ENCODE assay signal across 2 cellular contexts in the genomic region with DNA sequence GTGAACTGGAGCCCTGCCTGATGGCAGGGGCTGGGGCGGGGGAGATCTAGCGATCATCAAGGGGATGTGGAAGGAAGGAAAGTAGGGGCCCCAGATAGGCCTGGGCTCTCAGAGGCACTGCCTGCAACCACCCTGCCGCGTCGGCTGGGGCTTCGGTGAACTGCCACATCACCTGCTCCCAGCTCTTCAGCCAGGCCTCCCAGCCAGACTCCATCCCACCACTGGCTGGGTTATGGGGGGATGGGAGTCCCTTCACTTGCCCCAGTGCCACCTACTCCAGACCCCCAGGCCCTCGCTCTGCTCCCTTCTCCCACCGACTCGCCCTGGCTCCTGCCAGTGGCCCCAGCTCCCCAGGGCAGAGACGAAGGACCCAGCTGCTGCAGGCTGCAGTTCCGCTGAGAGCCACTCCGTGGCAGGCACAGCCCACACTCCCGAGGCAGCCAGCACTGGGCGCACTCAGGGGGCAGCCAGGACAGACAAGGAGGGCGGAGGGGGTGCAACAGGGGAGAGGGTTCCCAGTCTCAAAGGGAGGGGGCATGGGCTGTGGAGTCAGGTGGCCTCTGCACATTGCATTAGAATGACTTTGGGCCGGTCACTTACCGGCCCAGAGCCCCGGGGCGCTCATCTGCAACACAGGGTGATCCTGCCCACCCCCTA.
TF ChIP-seq lines count a peak whose summit lies in the region.

No MANE protein-coding gene starts in this region.

TF ChIP-seq in WTC11, 78 proteins besides CTCF, POLR2A, EP300 and RAD21 (continued from another document):
- TF ChIP-seq, protein P1, sequence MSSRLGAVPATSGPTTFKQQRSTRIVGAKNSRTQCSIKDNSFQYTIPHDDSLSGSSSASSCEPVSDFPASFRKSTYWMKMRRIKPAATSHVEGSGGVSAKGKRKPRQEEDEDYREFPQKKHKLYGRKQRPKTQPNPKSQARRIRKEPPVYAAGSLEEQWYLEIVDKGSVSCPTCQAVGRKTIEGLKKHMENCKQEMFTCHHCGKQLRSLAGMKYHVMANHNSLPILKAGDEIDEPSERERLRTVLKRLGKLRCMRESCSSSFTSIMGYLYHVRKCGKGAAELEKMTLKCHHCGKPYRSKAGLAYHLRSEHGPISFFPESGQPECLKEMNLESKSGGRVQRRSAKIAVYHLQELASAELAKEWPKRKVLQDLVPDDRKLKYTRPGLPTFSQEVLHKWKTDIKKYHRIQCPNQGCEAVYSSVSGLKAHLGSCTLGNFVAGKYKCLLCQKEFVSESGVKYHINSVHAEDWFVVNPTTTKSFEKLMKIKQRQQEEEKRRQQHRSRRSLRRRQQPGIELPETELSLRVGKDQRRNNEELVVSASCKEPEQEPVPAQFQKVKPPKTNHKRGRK (CRISPR knock-in tag; IDR thresholded peaks at IDR 0.05; ENCODE audit: borderline replicate concordance) = no peak
- no peak for TF ChIP-seq PRRX2 (CRISPR knock-in tag; IDR thresholded peaks at IDR 0.05)
TF ChIP-seq in WTC11: peak in this region for 0.

TF ChIP-seq in liver, 16 proteins besides CTCF, POLR2A, EP300 and RAD21 (continued from another document):
- TF ChIP-seq, protein P2, sequence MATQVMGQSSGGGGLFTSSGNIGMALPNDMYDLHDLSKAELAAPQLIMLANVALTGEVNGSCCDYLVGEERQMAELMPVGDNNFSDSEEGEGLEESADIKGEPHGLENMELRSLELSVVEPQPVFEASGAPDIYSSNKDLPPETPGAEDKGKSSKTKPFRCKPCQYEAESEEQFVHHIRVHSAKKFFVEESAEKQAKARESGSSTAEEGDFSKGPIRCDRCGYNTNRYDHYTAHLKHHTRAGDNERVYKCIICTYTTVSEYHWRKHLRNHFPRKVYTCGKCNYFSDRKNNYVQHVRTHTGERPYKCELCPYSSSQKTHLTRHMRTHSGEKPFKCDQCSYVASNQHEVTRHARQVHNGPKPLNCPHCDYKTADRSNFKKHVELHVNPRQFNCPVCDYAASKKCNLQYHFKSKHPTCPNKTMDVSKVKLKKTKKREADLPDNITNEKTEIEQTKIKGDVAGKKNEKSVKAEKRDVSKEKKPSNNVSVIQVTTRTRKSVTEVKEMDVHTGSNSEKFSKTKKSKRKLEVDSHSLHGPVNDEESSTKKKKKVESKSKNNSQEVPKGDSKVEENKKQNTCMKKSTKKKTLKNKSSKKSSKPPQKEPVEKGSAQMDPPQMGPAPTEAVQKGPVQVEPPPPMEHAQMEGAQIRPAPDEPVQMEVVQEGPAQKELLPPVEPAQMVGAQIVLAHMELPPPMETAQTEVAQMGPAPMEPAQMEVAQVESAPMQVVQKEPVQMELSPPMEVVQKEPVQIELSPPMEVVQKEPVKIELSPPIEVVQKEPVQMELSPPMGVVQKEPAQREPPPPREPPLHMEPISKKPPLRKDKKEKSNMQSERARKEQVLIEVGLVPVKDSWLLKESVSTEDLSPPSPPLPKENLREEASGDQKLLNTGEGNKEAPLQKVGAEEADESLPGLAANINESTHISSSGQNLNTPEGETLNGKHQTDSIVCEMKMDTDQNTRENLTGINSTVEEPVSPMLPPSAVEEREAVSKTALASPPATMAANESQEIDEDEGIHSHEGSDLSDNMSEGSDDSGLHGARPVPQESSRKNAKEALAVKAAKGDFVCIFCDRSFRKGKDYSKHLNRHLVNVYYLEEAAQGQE (IDR thresholded peaks at IDR 0.05) = no peak
- no peak for TF ChIP-seq FOXA1 (IDR thresholded peaks at IDR 0.05)
- TF ChIP-seq, protein P3, sequence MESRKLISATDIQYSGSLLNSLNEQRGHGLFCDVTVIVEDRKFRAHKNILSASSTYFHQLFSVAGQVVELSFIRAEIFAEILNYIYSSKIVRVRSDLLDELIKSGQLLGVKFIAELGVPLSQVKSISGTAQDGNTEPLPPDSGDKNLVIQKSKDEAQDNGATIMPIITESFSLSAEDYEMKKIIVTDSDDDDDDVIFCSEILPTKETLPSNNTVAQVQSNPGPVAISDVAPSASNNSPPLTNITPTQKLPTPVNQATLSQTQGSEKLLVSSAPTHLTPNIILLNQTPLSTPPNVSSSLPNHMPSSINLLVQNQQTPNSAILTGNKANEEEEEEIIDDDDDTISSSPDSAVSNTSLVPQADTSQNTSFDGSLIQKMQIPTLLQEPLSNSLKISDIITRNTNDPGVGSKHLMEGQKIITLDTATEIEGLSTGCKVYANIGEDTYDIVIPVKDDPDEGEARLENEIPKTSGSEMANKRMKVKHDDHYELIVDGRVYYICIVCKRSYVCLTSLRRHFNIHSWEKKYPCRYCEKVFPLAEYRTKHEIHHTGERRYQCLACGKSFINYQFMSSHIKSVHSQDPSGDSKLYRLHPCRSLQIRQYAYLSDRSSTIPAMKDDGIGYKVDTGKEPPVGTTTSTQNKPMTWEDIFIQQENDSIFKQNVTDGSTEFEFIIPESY (IDR thresholded peaks at IDR 0.05) = no peak
- TF ChIP-seq, protein P4, sequence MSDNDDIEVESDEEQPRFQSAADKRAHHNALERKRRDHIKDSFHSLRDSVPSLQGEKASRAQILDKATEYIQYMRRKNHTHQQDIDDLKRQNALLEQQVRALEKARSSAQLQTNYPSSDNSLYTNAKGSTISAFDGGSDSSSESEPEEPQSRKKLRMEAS (IDR thresholded peaks at IDR 0.05) = no peak
- TF ChIP-seq HNF4A (conservative IDR thresholded peaks at IDR 0.05) = no peak
